In the genomic region with DNA sequence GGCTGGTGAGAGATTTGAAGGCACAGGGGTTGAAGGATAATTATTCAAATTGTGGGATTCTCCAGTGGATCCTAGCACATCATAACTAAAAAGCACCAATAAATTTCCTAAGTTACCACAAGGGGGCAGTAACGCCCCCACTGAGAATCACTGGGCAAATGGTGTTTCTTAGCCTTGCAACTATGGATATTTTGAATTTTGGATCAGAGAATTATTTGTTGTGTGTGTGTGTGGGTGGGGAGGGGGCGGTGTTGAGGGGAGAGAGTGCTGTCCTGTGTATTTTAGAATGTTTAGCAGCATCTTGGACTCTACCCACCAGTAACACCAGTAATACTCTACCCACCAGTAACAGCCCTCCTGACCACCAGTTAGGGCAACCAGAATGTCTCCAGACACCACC, we compare ENCODE assay signal across 8 cellular contexts.
DNase-seq lines count a peak whose midpoint lies in the region; ATAC-seq, FAIRE-seq and TF ChIP-seq lines count a peak whose summit lies in the region.

No MANE protein-coding gene starts in this region.

- no peaks in the 10 kb centered on the region for H3K9me1 ChIP-seq in keratinocyte (ENCODE audit: control insufficient read depth, extremely low read depth, insufficient read depth, low read length)

- H2AFZ ChIP-seq in keratinocyte (ENCODE audit: control insufficient read depth, low read length) = no peak overlapping the region

- dilution Hi-C loops in keratinocyte (cut with MboI; ENCODE audit: extremely low pct_ligation_motif_present, low sequenced_read_pairs) = no loop called here

- H3K27me3 ChIP-seq in keratinocyte (ENCODE audit: control insufficient read depth, extremely low read depth, insufficient read depth, low read length) = no peaks in the 10 kb centered on the region

- no peak overlapping the region for H3K27ac ChIP-seq in keratinocyte (ENCODE audit: control insufficient read depth, insufficient read depth, low read length)

- H3K36me3 ChIP-seq in keratinocyte (ENCODE audit: control insufficient read depth in 2 of 2, extremely low read depth in 1 of 2, insufficient read depth in 2 of 2, low read length in 2 of 2) = no peaks in the 10 kb centered on the region

- POLR2A ChIA-PET in activated CD8-positive, alpha-beta T cell treated with anti-CD3 and anti-CD28 coated beads, Interleukin-2, amount 10 ng/mL, durations not matched to agents 7 days and 5 days (lab: Charles Lee) = no interaction called here

- peaks cover 3% of the 10 kb centered on the region for H3K27me3 Mint-ChIP-seq in activated CD8-positive, alpha-beta T cell treated with anti-CD3 and anti-CD28 coated beads, Interleukin-2, amount 10 ng/mL, durations not matched to agents 7 days and 5 days (ENCODE audit: low read depth)

- peak; percentile 78 for ATAC-seq in GM18868 (IDR thresholded peaks at IDR 0.05; ENCODE audit: unreplicated experiment)
- ATAC-seq in activated CD8-positive, alpha-beta T cell treated with anti-CD3 and anti-CD28 coated beads, Interleukin-2, amount 10 ng/mL, durations not matched to agents 7 days and 5 days = no peak
- no peak for ATAC-seq in HG03108 (IDR thresholded peaks at IDR 0.05; ENCODE audit: unreplicated experiment)
- ATAC-seq in GM19324 (IDR thresholded peaks at IDR 0.05; ENCODE audit: low FRiP score, unreplicated experiment) = no peak

- no peak overlapping the region for H3K27ac Mint-ChIP-seq in activated CD8-positive, alpha-beta T cell treated with anti-CD3 and anti-CD28 coated beads, Interleukin-2, amount 10 ng/mL, durations not matched to agents 7 days and 5 days

- CTCF ChIA-PET in activated CD8-positive, alpha-beta T cell treated with anti-CD3 and anti-CD28 coated beads, Interleukin-2, amount 10 ng/mL, durations not matched to agents 7 days and 5 days (lab: Charles Lee) = no interaction called here

- no peaks in the 10 kb centered on the region for H3K9me3 ChIP-seq in keratinocyte (ENCODE audit: control insufficient read depth, low read depth, low read length)

- no peaks in the 10 kb centered on the region for H3K79me2 ChIP-seq in keratinocyte (ENCODE audit: control insufficient read depth, insufficient read depth, low read length)

- peak; percentile 51 to 75 (median 71) for TF ChIP-seq CTCF in keratinocyte (optimal IDR thresholded peaks at IDR 0.05 in 1 of 3, IDR thresholded peaks at IDR 0.05 in 1 of 3, conservative IDR thresholded peaks at IDR 0.05 in 1 of 3; ENCODE audit: extremely low read depth in 1 of 3, insufficient read depth in 2 of 3, low read length in 3 of 3)

- no peak overlapping the region for H3K4me3 ChIP-seq in keratinocyte (ENCODE audit: control insufficient read depth in 2 of 3, extremely low read depth in 1 of 3, insufficient read depth in 2 of 3, low read depth in 1 of 3, low read length in 3 of 3)

- no peaks in the 10 kb centered on the region for H3K4me1 Mint-ChIP-seq in activated CD8-positive, alpha-beta T cell treated with anti-CD3 and anti-CD28 coated beads, Interleukin-2, amount 10 ng/mL, durations not matched to agents 7 days and 5 days (ENCODE audit: low read depth)

- DNase-seq in CD1c-positive myeloid dendritic cell (ENCODE audit: extremely low spot score) = peak; percentile 53
- DNase-seq in HuH-7 (ENCODE audit: low spot score) = peak; percentile 14
- DNase-seq in activated CD8-positive, alpha-beta T cell treated with anti-CD3 and anti-CD28 coated beads, Interleukin-2, amount 10 ng/mL, durations not matched to agents 7 days and 5 days = peak; percentile 24
- no peak for DNase-seq in keratinocyte (ENCODE audit: low read depth, low spot score)
- no peak for DNase-seq in NCI-H1092 treated with DMSO at 0.1 percent for 48 hours (lab: John Stamatoyannopoulos, UW)

- H4K20me1 ChIP-seq in keratinocyte (ENCODE audit: control insufficient read depth, extremely low read depth, insufficient read depth, low read length) = no peaks in the 10 kb centered on the region

- peaks cover 6% of the 10 kb centered on the region for H3K4me1 ChIP-seq in keratinocyte (ENCODE audit: control insufficient read depth, extremely low read depth, insufficient read depth, low read length)

- no peak overlapping the region for H3K4me2 ChIP-seq in keratinocyte (ENCODE audit: control insufficient read depth, extremely low read depth, insufficient read depth, low read depth, low read length)

- no peaks in the 10 kb centered on the region for H3K36me3 Mint-ChIP-seq in activated CD8-positive, alpha-beta T cell treated with anti-CD3 and anti-CD28 coated beads, Interleukin-2, amount 10 ng/mL, durations not matched to agents 7 days and 5 days (ENCODE audit: low read depth)

- no peak overlapping the region for H3K4me3 Mint-ChIP-seq in activated CD8-positive, alpha-beta T cell treated with anti-CD3 and anti-CD28 coated beads, Interleukin-2, amount 10 ng/mL, durations not matched to agents 7 days and 5 days

- no peaks in the 10 kb centered on the region for H3K9me3 Mint-ChIP-seq in activated CD8-positive, alpha-beta T cell treated with anti-CD3 and anti-CD28 coated beads, Interleukin-2, amount 10 ng/mL, durations not matched to agents 7 days and 5 days (ENCODE audit: insufficient read depth)

- FAIRE-seq in keratinocyte (lab: Jason Lieb, UNC) = no peak

- no peak overlapping the region for H3K9ac ChIP-seq in keratinocyte (ENCODE audit: control insufficient read depth, extremely low read depth, insufficient read depth, low read length)

Comparison
In these comparisons a context has a peak if more than half of its experiments do, and no peak if none do; other contexts are left out.
1. DNase-seq: peak in CD1c-positive myeloid dendritic cell (single experiment), HuH-7 (single experiment) and activated CD8-positive, alpha-beta T cell treated with anti-CD3 and anti-CD28 coated beads, Interleukin-2, amount 10 ng/mL, durations not matched to agents 7 days and 5 days (single experiment); none in keratinocyte (single experiment) and NCI-H1092 treated with DMSO at 0.1 percent for 48 hours (single experiment).